ENCODE assay signal across 1 cellular context in genomic region chr3:177966493-177966892, GRCh38.
TF ChIP-seq lines count a peak whose summit lies in the region.

No MANE protein-coding gene starts in this region.

TF ChIP-seq in HepG2, 621 proteins besides CTCF, POLR2A, EP300 and RAD21 (continued from another document):
- TF ChIP-seq ZNF646 (CRISPR knock-in tag; IDR thresholded peaks at IDR 0.05) (no peak), RBM22 (optimal IDR thresholded peaks at IDR 0.05; ENCODE audit: low read length) (no peak)
